In genomic region chrX:153643431-153644351, GRCh38 we compare ENCODE assay signal across 8 cellular contexts. TPM values are rescaled to one million over a fixed set of nuclear protein-coding genes. Genes with fewer than 3 reads are reported as not detected.
A peak's percentile ranks its signal among the peaks of the same experiment; 100 is the strongest.
DNase-seq lines count a peak whose midpoint lies in the region; FAIRE-seq and TF ChIP-seq lines count a peak whose summit lies in the region.

No MANE protein-coding gene starts in this region.

- BruUV-seq in endothelial cell of umbilical vein (replicated peaks; lab: Mats Ljungman, UMichigan): no TSS peak

- H3K27ac ChIP-seq in endothelial cell of umbilical vein (ENCODE audit: insufficient read depth, low read depth, low read length) (no peak overlapping the region), trophoblast cell (ENCODE audit: low read depth, low read length) (no peak overlapping the region)

- H4K91ac ChIP-seq in trophoblast cell (ENCODE audit: low read depth, low read length): no peak overlapping the region

- H3K4me1 ChIP-seq in endothelial cell of umbilical vein (ENCODE audit: control insufficient read depth, extremely low read depth, insufficient read depth, low read length): no peaks in the 10 kb centered on the region
- H3K4me1 ChIP-seq in trophoblast cell (ENCODE audit: control insufficient read depth in 1 of 2, insufficient read depth in 2 of 2, low read length in 2 of 2): peaks cover 7% of the 10 kb centered on the region in 2 experiments

- no peaks in the 10 kb centered on the region for H4K20me1 ChIP-seq in endothelial cell of umbilical vein (replicated peaks; ENCODE audit: control insufficient read depth, extremely low read depth, insufficient read depth, low read length)

- CTCF ChIA-PET in endothelial cell of umbilical vein (lab: Charles Lee): interaction anchor here (0.8 to 1.8 kb wide), 4 partner anchors 13 to 702 kb away, joined by 3 to 10 read pairs (median 6); no protein-coding TSS in a partner anchor

- H3K9me3 ChIP-seq in endothelial cell of umbilical vein (replicated peaks; ENCODE audit: control insufficient read depth, insufficient read depth, low read length) (no peaks in the 10 kb centered on the region), trophoblast cell (ENCODE audit: insufficient read depth, low read depth, low read length) (peaks cover 2% of the 10 kb centered on the region)

- TF ChIP-seq CTCF in GM10266 (IDR thresholded peaks at IDR 0.05; ENCODE audit: control insufficient read depth, insufficient read depth, low read depth, missing control alignments) (peak; percentile 42), endothelial cell of umbilical vein (IDR thresholded peaks at IDR 0.05; ENCODE audit: extremely low read depth in 1 of 2, insufficient read depth in 1 of 2, low read depth in 1 of 2, low read length in 2 of 2) (peak in 1 of 2 donors; percentile 9)

- no peak overlapping the region for H2BK120ac ChIP-seq in trophoblast cell (ENCODE audit: insufficient read depth, low read length, poor library complexity)

- H3K9ac ChIP-seq in endothelial cell of umbilical vein (replicated peaks; ENCODE audit: extremely low read depth, insufficient read depth, low read length): no peak overlapping the region
- no peak overlapping the region for H3K9ac ChIP-seq in trophoblast cell (ENCODE audit: low read length)

- no peak overlapping the region for H3K18ac ChIP-seq in trophoblast cell (ENCODE audit: low read length)

- no CpG with 5 or more reads among the region's 84 CpGs for WGBS in trophoblast cell (ENCODE audit: extremely low coverage, insufficient coverage, insufficient read length)

- H3K27me3 ChIP-seq in endothelial cell of umbilical vein (ENCODE audit: control insufficient read depth in 2 of 2, insufficient read depth in 2 of 2, low read length in 2 of 2) (peaks cover 56 to 57% of the 10 kb centered on the region in 2 experiments), trophoblast cell (ENCODE audit: insufficient read depth, low read length) (peaks cover 60% of the 10 kb centered on the region)

- no peak overlapping the region for H4K8ac ChIP-seq in trophoblast cell (ENCODE audit: low read depth, low read length)

- H3K4me2 ChIP-seq in endothelial cell of umbilical vein (ENCODE audit: insufficient read depth, low read length): no peak overlapping the region
- H3K4me2 ChIP-seq in trophoblast cell (ENCODE audit: low read length): peak overlapping the region; percentile 58

- no peak overlapping the region for H3K23ac ChIP-seq in trophoblast cell (ENCODE audit: low read length)

- intact Hi-C loops in endothelial cell of umbilical vein (cut with micrococcal nuclease): no loop called here

- H3K79me2 ChIP-seq in endothelial cell of umbilical vein (ENCODE audit: control insufficient read depth, insufficient read depth, low read length) (no peaks in the 10 kb centered on the region), trophoblast cell (ENCODE audit: control insufficient read depth, insufficient read depth, low read length, poor library complexity) (no peaks in the 10 kb centered on the region)

- no peak overlapping the region for H2AFZ ChIP-seq in endothelial cell of umbilical vein (ENCODE audit: low read depth, low read length)
- no peak overlapping the region for H2AFZ ChIP-seq in trophoblast cell (ENCODE audit: insufficient read depth, low read length, poor library complexity)

- dilution Hi-C loops in endothelial cell of umbilical vein (cut with MboI; ENCODE audit: extremely low pct_ligation_motif_present, low sequenced_read_pairs): no loop called here

- POLR2A ChIA-PET in endothelial cell of umbilical vein (lab: Charles Lee): no interaction called here

- no peak overlapping the region for H2AK5ac ChIP-seq in trophoblast cell (ENCODE audit: low read length)

- DNase-seq in GM10266 (ENCODE audit: extremely low spot score) (peak; percentile 69), NCI-H1930 (lab: John Stamatoyannopoulos, UW) (peak; percentile 7 to 52), endothelial cell of umbilical vein (ENCODE audit: low read depth, low spot score) (no peak), trophoblast cell (peak in 1 of 2 donors; percentile 20), NCI-H774 (lab: John Stamatoyannopoulos, UW) (no peak), NCI-H1048 (lab: John Stamatoyannopoulos, UW) (no peak), DMS153 (lab: John Stamatoyannopoulos, UW) (no peak), NCI-H1436 treated with DMSO at 0.1 percent for 48 hours (lab: John Stamatoyannopoulos, UW) (no peak)

- H3K4me3 ChIP-seq in endothelial cell of umbilical vein (replicated peaks in 1 of 3; ENCODE audit: insufficient read depth in 1 of 3, low read depth in 1 of 3, low read length in 3 of 3) (no peak overlapping the region), trophoblast cell (ENCODE audit: low read depth, low read length) (no peak overlapping the region)

- H4K12ac ChIP-seq in trophoblast cell (ENCODE audit: low read depth, low read length): no peak overlapping the region

- no peak for TF ChIP-seq POLR2A in endothelial cell of umbilical vein (IDR thresholded peaks at IDR 0.05; ENCODE audit: low read depth, low read length)

- no peak overlapping the region for H3K14ac ChIP-seq in trophoblast cell (ENCODE audit: low read length)

- no peaks in the 10 kb centered on the region for H3K9me1 ChIP-seq in endothelial cell of umbilical vein (replicated peaks; ENCODE audit: control insufficient read depth, extremely low read depth, insufficient read depth, low read length)

- no peaks in the 10 kb centered on the region for H3K79me1 ChIP-seq in trophoblast cell (ENCODE audit: low read length)

- FAIRE-seq in endothelial cell of umbilical vein (lab: Jason Lieb, UNC): no peak

- no peaks in the 10 kb centered on the region for H3K36me3 ChIP-seq in endothelial cell of umbilical vein (ENCODE audit: control insufficient read depth in 2 of 2, extremely low read depth in 1 of 2, insufficient read depth in 2 of 2, low read length in 2 of 2)
- no peaks in the 10 kb centered on the region for H3K36me3 ChIP-seq in trophoblast cell (ENCODE audit: control insufficient read depth in 1 of 2, insufficient read depth in 2 of 2, low read length in 2 of 2)

- H2BK5ac ChIP-seq in trophoblast cell (ENCODE audit: low read depth, low read length, poor library complexity): no peak overlapping the region

- no peak overlapping the region for H3K4ac ChIP-seq in trophoblast cell (ENCODE audit: low read depth, low read length)

- no peak overlapping the region for H2BK12ac ChIP-seq in trophoblast cell (ENCODE audit: low read length)

TF ChIP-seq in endothelial cell of umbilical vein, 7 proteins besides CTCF, POLR2A, EP300 and RAD21:
- no peak for TF ChIP-seq FOS (IDR thresholded peaks at IDR 0.05; ENCODE audit: borderline replicate concordance, insufficient read depth, low read length)
- TF ChIP-seq GATA2 (IDR thresholded peaks at IDR 0.05; ENCODE audit: insufficient read depth, insufficient read length, low read depth, low read length): no peak
- TF ChIP-seq EZH2 (IDR thresholded peaks at IDR 0.05; ENCODE audit: borderline replicate concordance, low read depth, low read length, severe bottlenecking): peak; percentile 33
- no peak for TF ChIP-seq MYC (IDR thresholded peaks at IDR 0.05; ENCODE audit: low read depth, low read length)

RNA-seq across cellular contexts. Expression of gene DUSP9, which starts 3.3 kb away (rescaled TPM):
- total RNA-seq in endothelial cell of umbilical vein: 0.35 TPM in 1 of 2 replicates, not detected in the other
- 0.04 and 0.05 TPM in 2 replicates for polyA plus RNA-seq in endothelial cell of umbilical vein
- 0.09 and 0.14 TPM in 2 replicates for polyA plus RNA-seq in endothelial cell of umbilical vein (2011; cell fraction: cytosol; rRNA removed)
- polyA plus RNA-seq in endothelial cell of umbilical vein (2011; cell fraction: nucleus; rRNA removed): 0.05 TPM in 1 of 2 replicates, not detected in the other
- 0.19 and 0.29 TPM in 2 replicates for polyA plus RNA-seq in endothelial cell of umbilical vein (2012)
- polyA minus RNA-seq in endothelial cell of umbilical vein: 0.19 and 0.74 TPM in 2 replicates
- polyA minus RNA-seq in endothelial cell of umbilical vein (2011; cell fraction: cytosol; rRNA and poly(A)+ RNA removed): 22.1 TPM
- polyA minus RNA-seq in endothelial cell of umbilical vein (2011; cell fraction: nucleus; rRNA and poly(A)+ RNA removed): not detected in 2 replicates
- 11.0 and 12.9 TPM in 2 replicates for polyA plus RNA-seq in trophoblast cell (2013)

RNA-seq across cellular contexts. Expression of gene PNCK, which starts 29.9 kb away (rescaled TPM):
- total RNA-seq in endothelial cell of umbilical vein: not detected in 2 replicates
- 0.12 and 0.37 TPM in 2 replicates for polyA plus RNA-seq in endothelial cell of umbilical vein
- polyA plus RNA-seq in endothelial cell of umbilical vein (2011; cell fraction: cytosol; rRNA removed): not detected in 2 replicates
- 0.42 and 0.59 TPM in 2 replicates for polyA plus RNA-seq in endothelial cell of umbilical vein (2011; cell fraction: nucleus; rRNA removed)
- not detected in 2 replicates for polyA plus RNA-seq in endothelial cell of umbilical vein (2012)
- 1.3 TPM in 1 of 2 replicates, not detected in the other for polyA minus RNA-seq in endothelial cell of umbilical vein
- not detected for polyA minus RNA-seq in endothelial cell of umbilical vein (2011; cell fraction: cytosol; rRNA and poly(A)+ RNA removed)
- not detected in 2 replicates for polyA minus RNA-seq in endothelial cell of umbilical vein (2011; cell fraction: nucleus; rRNA and poly(A)+ RNA removed)
- polyA plus RNA-seq in trophoblast cell (2013): 1.7 and 1.9 TPM in 2 replicates

RNA-seq across cellular contexts. Expression of gene SLC6A8, which starts 44.0 kb away (rescaled TPM):
- total RNA-seq in endothelial cell of umbilical vein: 23.6 and 28.8 TPM in 2 replicates
- polyA plus RNA-seq in endothelial cell of umbilical vein: 22.7 and 22.8 TPM in 2 replicates
- 14.4 and 18.5 TPM in 2 replicates for polyA plus RNA-seq in endothelial cell of umbilical vein (2011; cell fraction: cytosol; rRNA removed)
- polyA plus RNA-seq in endothelial cell of umbilical vein (2011; cell fraction: nucleus; rRNA removed): 23.1 and 36.6 TPM in 2 replicates
- 23.1 and 25.7 TPM in 2 replicates for polyA plus RNA-seq in endothelial cell of umbilical vein (2012)
- 42.5 and 44.1 TPM in 2 replicates for polyA minus RNA-seq in endothelial cell of umbilical vein
- 35.0 TPM for polyA minus RNA-seq in endothelial cell of umbilical vein (2011; cell fraction: cytosol; rRNA and poly(A)+ RNA removed)
- 10.9 and 18.4 TPM in 2 replicates for polyA minus RNA-seq in endothelial cell of umbilical vein (2011; cell fraction: nucleus; rRNA and poly(A)+ RNA removed)
- polyA plus RNA-seq in trophoblast cell (2013): 39.7 and 43.0 TPM in 2 replicates

RNA-seq across cellular contexts. Expression of gene CCNQ, which starts 44.8 kb away (rescaled TPM):
- 20.8 and 21.3 TPM in 2 replicates for total RNA-seq in endothelial cell of umbilical vein
- 37.0 and 42.9 TPM in 2 replicates for polyA plus RNA-seq in endothelial cell of umbilical vein
- 26.8 and 30.4 TPM in 2 replicates for polyA plus RNA-seq in endothelial cell of umbilical vein (2011; cell fraction: cytosol; rRNA removed)
- 11.8 and 14.3 TPM in 2 replicates for polyA plus RNA-seq in endothelial cell of umbilical vein (2011; cell fraction: nucleus; rRNA removed)
- polyA plus RNA-seq in endothelial cell of umbilical vein (2012): 22.0 and 25.3 TPM in 2 replicates
- polyA minus RNA-seq in endothelial cell of umbilical vein: 16.5 and 17.2 TPM in 2 replicates
- 23.0 TPM for polyA minus RNA-seq in endothelial cell of umbilical vein (2011; cell fraction: cytosol; rRNA and poly(A)+ RNA removed)
- polyA minus RNA-seq in endothelial cell of umbilical vein (2011; cell fraction: nucleus; rRNA and poly(A)+ RNA removed): 1.7 and 4.5 TPM in 2 replicates
- 28.4 and 28.6 TPM in 2 replicates for polyA plus RNA-seq in trophoblast cell (2013)

Comparison
In these comparisons a context has a peak if more than half of its experiments do, and no peak if none do; other contexts are left out.
1. DNase-seq: peak in GM10266 (single experiment) and NCI-H1930 (2 of 2); none in endothelial cell of umbilical vein (single experiment), NCI-H774 (single experiment), NCI-H1048 (single experiment), DMS153 (single experiment) and NCI-H1436 treated with DMSO at 0.1 percent for 48 hours (single experiment).